ENCODE assay signal across 21 cellular contexts in the genomic region with DNA sequence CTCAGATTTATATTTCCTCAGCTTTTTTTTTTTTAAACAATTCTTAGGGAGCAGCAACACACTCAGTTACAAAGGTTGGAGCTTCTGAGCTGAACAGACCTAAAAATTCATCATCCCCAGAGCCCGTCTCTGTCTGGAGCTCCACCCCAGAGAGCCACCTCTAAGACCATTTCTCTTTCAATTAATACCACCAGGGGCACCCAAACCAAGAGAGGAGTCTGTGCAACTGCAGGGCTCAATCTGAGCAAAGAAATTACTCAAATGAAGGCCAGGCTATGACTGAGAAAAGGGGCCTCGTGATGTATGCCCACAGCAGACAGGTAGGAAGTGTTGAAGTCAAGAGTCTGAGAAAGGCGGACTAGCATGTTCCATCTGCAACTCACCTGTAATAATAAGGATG.
DNase-seq lines count a peak whose midpoint lies in the region; ATAC-seq and TF ChIP-seq lines count a peak whose summit lies in the region.
"Had no signal": no experiment of that assay in that cellular context is flagged by ENCODE, and none has a peak within 500 bp of the region (broad histone marks: within the 10 kb centered on the region; RNA-seq: fewer than 3 reads in every experiment).

No MANE protein-coding gene starts in this region.

- H3K36me3 ChIP-seq in OCI-LY7 (ENCODE audit: insufficient read depth, low read length), result peaks cover 89% of the 10 kb centered on the region
- peaks cover 68% of the 10 kb centered on the region for H3K36me3 ChIP-seq in endodermal cell (ENCODE audit: control insufficient read depth, insufficient read depth, low read length)

- H4K20me1 ChIP-seq in OCI-LY7 (ENCODE audit: insufficient read depth, low read length), result no peaks in the 10 kb centered on the region
- H4K20me1 ChIP-seq: BLaER1 had no signal

- H3K27ac ChIP-seq in OCI-LY7 (ENCODE audit: low read depth, low read length, poor library complexity, severe bottlenecking), result no peak overlapping the region
- H3K27ac ChIP-seq in endodermal cell (ENCODE audit: low read depth, low read length), result no peak overlapping the region
- H3K27ac ChIP-seq: BLaER1, RWPE1, SJSA1 had no signal

- H3K4me2 ChIP-seq in OCI-LY7 (ENCODE audit: low read length), result no peak overlapping the region
- H3K4me2 ChIP-seq: BLaER1 had no signal

- peaks cover 45% of the 10 kb centered on the region for H3K36me3 Mint-ChIP-seq in activated CD4-positive, alpha-beta T cell treated with anti-CD3 and anti-CD28 coated beads for 36 hours (ENCODE audit: low read depth)
- peaks cover 53% of the 10 kb centered on the region for H3K36me3 Mint-ChIP-seq in endodermal cell (ENCODE audit: low read depth)
- H3K36me3 Mint-ChIP-seq in activated naive CD4-positive, alpha-beta T cell treated with anti-CD3 and anti-CD28 coated beads, Interleukin-2, amount 10 ng/mL, durations not matched to agents 7 days and 5 days, result peaks cover 26% of the 10 kb centered on the region

- H3K9me3 ChIP-seq in OCI-LY7 (ENCODE audit: low read length) (no peaks in the 10 kb centered on the region), endodermal cell (ENCODE audit: control insufficient read depth, low read length) (no peaks in the 10 kb centered on the region)
- H3K9me3 ChIP-seq: BLaER1, SJSA1 had no signal

- no peaks in the 10 kb centered on the region for H3K4me1 ChIP-seq in OCI-LY7 (ENCODE audit: insufficient read depth, low read length, poor library complexity, severe bottlenecking)
- H3K4me1 ChIP-seq in endodermal cell (ENCODE audit: control insufficient read depth, insufficient read depth, low read length), result peaks cover 10% of the 10 kb centered on the region
- H3K4me1 ChIP-seq: BLaER1, SJSA1 had no signal

- H3K27me3 Mint-ChIP-seq in activated CD4-positive, alpha-beta T cell treated with anti-CD3 and anti-CD28 coated beads for 36 hours, result no peaks in the 10 kb centered on the region
- H3K27me3 Mint-ChIP-seq in endodermal cell (ENCODE audit: insufficient read depth), result no peaks in the 10 kb centered on the region
- H3K27me3 Mint-ChIP-seq in stimulated activated naive CD8-positive, alpha-beta T cell treated with anti-CD3 and anti-CD28 coated beads, Interleukin-15, amount 100 ng/mL, for 72 hours, result no peaks in the 10 kb centered on the region
- no peaks in the 10 kb centered on the region for H3K27me3 Mint-ChIP-seq in activated naive CD4-positive, alpha-beta T cell treated with anti-CD3 and anti-CD28 coated beads, Interleukin-2, amount 10 ng/mL, durations not matched to agents 7 days and 5 days

- no peak overlapping the region for H3K4me3 Mint-ChIP-seq in activated CD4-positive, alpha-beta T cell treated with anti-CD3 and anti-CD28 coated beads for 36 hours
- no peak overlapping the region for H3K4me3 Mint-ChIP-seq in endodermal cell
- no peak overlapping the region for H3K4me3 Mint-ChIP-seq in stimulated activated naive CD8-positive, alpha-beta T cell treated with anti-CD3 and anti-CD28 coated beads, Interleukin-15, amount 100 ng/mL, for 72 hours
- H3K4me3 Mint-ChIP-seq in activated naive CD4-positive, alpha-beta T cell treated with anti-CD3 and anti-CD28 coated beads, Interleukin-2, amount 10 ng/mL, durations not matched to agents 7 days and 5 days, result no peak overlapping the region
- H3K4me3 Mint-ChIP-seq: CD8-positive, alpha-beta T cell had no signal

- peaks cover 5% of the 10 kb centered on the region for H3K4me1 Mint-ChIP-seq in activated CD4-positive, alpha-beta T cell treated with anti-CD3 and anti-CD28 coated beads for 36 hours
- peaks cover 17% of the 10 kb centered on the region for H3K4me1 Mint-ChIP-seq in endodermal cell
- H3K4me1 Mint-ChIP-seq in stimulated activated naive CD8-positive, alpha-beta T cell treated with anti-CD3 and anti-CD28 coated beads, Interleukin-15, amount 100 ng/mL, for 72 hours, result peaks cover 19% of the 10 kb centered on the region
- H3K4me1 Mint-ChIP-seq in activated naive CD4-positive, alpha-beta T cell treated with anti-CD3 and anti-CD28 coated beads, Interleukin-2, amount 10 ng/mL, durations not matched to agents 7 days and 5 days, result peaks cover 2% of the 10 kb centered on the region

- H3K4me3 ChIP-seq in OCI-LY7 (ENCODE audit: low read depth, low read length, poor library complexity, severe bottlenecking) (no peak overlapping the region), endodermal cell (ENCODE audit: low read length) (no peak overlapping the region)
- H3K4me3 ChIP-seq: BLaER1, SJSA1 had no signal

- no peak overlapping the region for H3K9ac ChIP-seq in endodermal cell (ENCODE audit: extremely low read depth, low read length, poor library complexity, severe bottlenecking)
- H3K9ac ChIP-seq: BLaER1 had no signal

- CTCF ChIA-PET in activated CD4-positive, alpha-beta T cell treated with anti-CD3 and anti-CD28 coated beads for 36 hours (lab: Charles Lee), result no interaction called here
- CTCF ChIA-PET in OCI-LY7 (lab: Charles Lee; ENCODE audit: unreplicated experiment), result no interaction called here
- CTCF ChIA-PET in activated naive CD4-positive, alpha-beta T cell treated with anti-CD3 and anti-CD28 coated beads, Interleukin-2, amount 10 ng/mL, durations not matched to agents 7 days and 5 days (lab: Charles Lee), result no interaction called here

- H2AFZ ChIP-seq in OCI-LY7 (ENCODE audit: low read length), result no peak overlapping the region

- no peak overlapping the region for H3K27ac Mint-ChIP-seq in activated CD4-positive, alpha-beta T cell treated with anti-CD3 and anti-CD28 coated beads for 36 hours
- H3K27ac Mint-ChIP-seq in endodermal cell, result no peak overlapping the region
- H3K27ac Mint-ChIP-seq in stimulated activated naive CD8-positive, alpha-beta T cell treated with anti-CD3 and anti-CD28 coated beads, Interleukin-15, amount 100 ng/mL, for 72 hours, result no peak overlapping the region
- H3K27ac Mint-ChIP-seq in activated naive CD4-positive, alpha-beta T cell treated with anti-CD3 and anti-CD28 coated beads, Interleukin-2, amount 10 ng/mL, durations not matched to agents 7 days and 5 days, result no peak overlapping the region
- H3K27ac Mint-ChIP-seq: CD8-positive, alpha-beta T cell had no signal

- intact Hi-C loops in activated CD4-positive, alpha-beta T cell treated with anti-CD3 and anti-CD28 coated beads for 36 hours (cut with DNase I, micrococcal nuclease), result no loop called here
- intact Hi-C loops in OCI-LY7 (cut with micrococcal nuclease; ENCODE audit: unreplicated experiment), result no loop called here

- 90 to 100% methylated on average over 2 to 3 of the region's 3 CpGs for WGBS in endodermal cell (ENCODE audit: insufficient coverage in 1 of 2, insufficient read length in 1 of 2), 2 experiments

- no TSS peak for BruUV-seq in OCI-LY7 (replicated peaks; lab: Mats Ljungman, UMichigan)

- no peaks in the 10 kb centered on the region for H3K27me3 ChIP-seq in endodermal cell (ENCODE audit: control insufficient read depth, insufficient read depth, low read length, poor library complexity, severe bottlenecking)
- H3K27me3 ChIP-seq: BLaER1, SJSA1 had no signal

- TF ChIP-seq CTCF in OCI-LY7 (conservative IDR thresholded peaks at IDR 0.05; ENCODE audit: low read length) (0 out of 2 replicates have a peak, but pooled peaks have one; percentile 14), endodermal cell (conservative IDR thresholded peaks at IDR 0.05) (peak; percentile 47)

- DNase-seq in activated CD4-positive, alpha-beta T cell treated with anti-CD3 and anti-CD28 coated beads for 36 hours, result no peak
- no peak for DNase-seq in activated CD4-positive, alpha-beta T cell treated with anti-CD3 and anti-CD28 coated beads for 4 hours
- DNase-seq in OCI-LY7 (ENCODE audit: low spot score) (no peak), endodermal cell (no peak), NCI-H187 (lab: John Stamatoyannopoulos, UW) (no peak)
- no peak for DNase-seq in stimulated activated naive CD8-positive, alpha-beta T cell treated with anti-CD3 and anti-CD28 coated beads, Interleukin-15, amount 100 ng/mL, for 72 hours
- DNase-seq in activated naive CD4-positive, alpha-beta T cell treated with anti-CD3 and anti-CD28 coated beads, Interleukin-2, amount 10 ng/mL, durations not matched to agents 7 days and 5 days, result no peak
- DNase-seq: 8988T; CD8-positive, alpha-beta T cell; DMS79 treated with DMSO at 0.1 percent for 48 hours; Karpas-422; NCI-H1105 treated with DMSO at 0.1 percent for 48 hours; NCI-H1694 treated with DMSO at 0.1 percent for 48 hours; NCI-H446; NCI-H69; OCI-M1; SW 1271 had no signal

- no peaks in the 10 kb centered on the region for H3K79me2 ChIP-seq in OCI-LY7 (ENCODE audit: insufficient read depth, low read depth, low read length)

- H3K9me3 Mint-ChIP-seq in activated CD4-positive, alpha-beta T cell treated with anti-CD3 and anti-CD28 coated beads for 36 hours (ENCODE audit: low read depth), result no peaks in the 10 kb centered on the region
- no peaks in the 10 kb centered on the region for H3K9me3 Mint-ChIP-seq in endodermal cell
- H3K9me3 Mint-ChIP-seq in stimulated activated naive CD8-positive, alpha-beta T cell treated with anti-CD3 and anti-CD28 coated beads, Interleukin-15, amount 100 ng/mL, for 72 hours, result no peaks in the 10 kb centered on the region
- no peaks in the 10 kb centered on the region for H3K9me3 Mint-ChIP-seq in activated naive CD4-positive, alpha-beta T cell treated with anti-CD3 and anti-CD28 coated beads, Interleukin-2, amount 10 ng/mL, durations not matched to agents 7 days and 5 days
- H3K9me3 Mint-ChIP-seq: CD8-positive, alpha-beta T cell had no signal

- POLR2A ChIA-PET in activated CD4-positive, alpha-beta T cell treated with anti-CD3 and anti-CD28 coated beads for 36 hours (lab: Charles Lee), result no interaction called here
- POLR2A ChIA-PET in OCI-LY7 (lab: Charles Lee), result interaction anchor here (0.6 kb wide), 1 partner anchor 301 kb away, joined by 3 read pairs; no protein-coding TSS in a partner anchor

- ATAC-seq in activated CD4-positive, alpha-beta T cell treated with anti-CD3 and anti-CD28 coated beads for 36 hours, result peak; percentile 42
- ATAC-seq in stimulated activated naive CD8-positive, alpha-beta T cell treated with anti-CD3 and anti-CD28 coated beads, Interleukin-15, amount 100 ng/mL, for 72 hours, result peak; percentile 41
- ATAC-seq in HG03097 (IDR thresholded peaks at IDR 0.05; ENCODE audit: low FRiP score, unreplicated experiment), result no peak
- ATAC-seq: CD8-positive, alpha-beta T cell had no signal

- H3K9me2 ChIP-seq in OCI-LY7 (ENCODE audit: insufficient read depth, low read length), result no peaks in the 10 kb centered on the region
